Comparison of ENCODE assay signal across 29 cellular contexts in the genomic region with DNA sequence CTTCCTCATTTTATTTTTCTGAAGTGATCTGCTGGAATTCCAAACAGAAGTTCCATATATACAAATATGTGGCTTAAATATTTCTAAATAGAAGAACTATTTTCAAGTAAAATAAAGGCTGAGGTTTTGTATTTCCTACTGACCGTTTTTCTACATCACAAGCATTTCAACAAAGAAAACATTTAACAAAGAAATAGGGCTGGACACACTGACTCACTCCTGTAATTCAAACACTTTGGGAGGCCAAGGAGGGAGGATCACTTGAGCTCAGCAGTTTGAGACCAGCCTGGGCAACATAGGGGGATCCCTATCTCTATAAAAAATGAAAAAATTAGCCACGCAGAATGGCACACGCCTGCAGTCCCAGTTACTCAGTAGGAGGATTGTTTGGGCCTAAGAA.
"Had no signal": no experiment of that assay in that cellular context is flagged by ENCODE, and none has a peak within 500 bp of the region (broad histone marks: within the 10 kb centered on the region; RNA-seq: fewer than 3 reads in every experiment).

No MANE protein-coding gene starts in this region.

- H3K27me3 ChIP-seq: ascending aorta, brain microvascular endothelial cell, gastrocnemius medialis, ovary, testis, transverse colon had no signal

- H3K27ac ChIP-seq: ascending aorta, brain microvascular endothelial cell, gastrocnemius medialis, left ventricle myocardium inferior, ovary, prostate gland, skin epidermis, testis, transverse colon had no signal

- H3K9me3 Mint-ChIP-seq: activated B cell treated with CpG ODN at 0.5 μM for 24 hours; activated naive CD8-positive, alpha-beta T cell treated with anti-CD3 and anti-CD28 coated beads for 36 hours; dendritic cell treated with granulocyte-macrophage colony-stimulating factor and Interleukin-4, amounts not matched to agents 40 ng/mL and 50 ng/mL, for 4 days; endodermal cell; nephron; T-cell; T-helper 2 cell treated with Interferon-gamma antibody and Interleukin-4, amounts not matched to agents 5 μg/mL and 100 μg/mL, for 36 hours had no signal

- H3K27ac Mint-ChIP-seq: activated B cell treated with CpG ODN at 0.5 μM for 24 hours; activated CD8-positive, alpha-beta memory T cell treated with anti-CD3 and anti-CD28 coated beads, Interleukin-2, amount 10 ng/mL, durations not matched to agents 7 days and 5 days; activated CD8-positive, alpha-beta T cell treated with anti-CD3 and anti-CD28 coated beads, Interleukin-2, amount 10 ng/mL, durations not matched to agents 7 days and 5 days; activated naive CD8-positive, alpha-beta T cell treated with anti-CD3 and anti-CD28 coated beads for 36 hours; dendritic cell treated with granulocyte-macrophage colony-stimulating factor and Interleukin-4, amounts not matched to agents 40 ng/mL and 50 ng/mL, for 4 days; endodermal cell; nephron; T-helper 2 cell treated with Interferon-gamma antibody and Interleukin-4, amounts not matched to agents 5 μg/mL and 100 μg/mL, for 36 hours had no signal

- H3K4me1 ChIP-seq: ascending aorta, prostate gland, testis, transverse colon had no signal

- H3K27me3 Mint-ChIP-seq: activated B cell treated with CpG ODN at 0.5 μM for 24 hours; activated CD8-positive, alpha-beta memory T cell treated with anti-CD3 and anti-CD28 coated beads, Interleukin-2, amount 10 ng/mL, durations not matched to agents 7 days and 5 days; activated naive CD8-positive, alpha-beta T cell treated with anti-CD3 and anti-CD28 coated beads for 36 hours; dendritic cell treated with granulocyte-macrophage colony-stimulating factor and Interleukin-4, amounts not matched to agents 40 ng/mL and 50 ng/mL, for 4 days; T-cell had no signal

- H3K9me3 ChIP-seq: ascending aorta, gastrocnemius medialis, left ventricle myocardium inferior, ovary, prostate gland, testis, transverse colon had no signal

- H3K4me3 ChIP-seq: ascending aorta, gastrocnemius medialis, left ventricle myocardium inferior, lung, ovary, prostate gland, skin epidermis, testis, transverse colon had no signal

- H3K36me3 ChIP-seq: brain microvascular endothelial cell, ovary had no signal

- ATAC-seq: activated CD8-positive, alpha-beta memory T cell treated with anti-CD3 and anti-CD28 coated beads, Interleukin-2, amount 10 ng/mL, durations not matched to agents 7 days and 5 days; activated CD8-positive, alpha-beta T cell treated with anti-CD3 and anti-CD28 coated beads, Interleukin-2, amount 10 ng/mL, durations not matched to agents 7 days and 5 days; esophagus mucosa; gastrocnemius medialis; sciatic nerve; stimulated activated naive CD8-positive, alpha-beta T cell treated with anti-CD3 and anti-CD28 coated beads, Interleukin-15, Interleukin-2, amounts not matched to agents 100 U/mL and 50 U/mL, for 24 hours; T-cell had no signal

- DNase-seq: activated B cell treated with CpG ODN at 0.5 μM for 24 hours; activated CD8-positive, alpha-beta memory T cell treated with anti-CD3 and anti-CD28 coated beads, Interleukin-2, amount 10 ng/mL, durations not matched to agents 7 days and 5 days; activated CD8-positive, alpha-beta T cell treated with anti-CD3 and anti-CD28 coated beads, Interleukin-2, amount 10 ng/mL, durations not matched to agents 7 days and 5 days; activated effector memory CD4-positive, alpha-beta T cell treated with Interleukin-2 at 50 U/mL for 16 hours; activated naive CD4-positive, alpha-beta T cell treated with Interleukin-2 at 50 U/mL for 16 hours; activated naive CD8-positive, alpha-beta T cell treated with anti-CD3 and anti-CD28 coated beads for 36 hours; brain microvascular endothelial cell; endodermal cell; gastrocnemius medialis; glutamatergic neuron; islet precursor cell; left ventricle myocardium inferior; ovary; retina; stimulated activated CD4-positive, alpha-beta T cell treated with anti-CD3 and anti-CD28 coated beads, Interleukin-12 subunit alpha, Interleukin-12 subunit beta, amount 100 ng/mL, for 4 hours; stimulated activated CD4-positive, alpha-beta T cell treated with anti-CD3 and anti-CD28 coated beads, Interleukin-4, amount 100 ng/mL, for 1 hour; stimulated activated naive CD8-positive, alpha-beta T cell treated with anti-CD3 and anti-CD28 coated beads, Interleukin-15, Interleukin-2, amounts not matched to agents 100 U/mL and 50 U/mL, for 24 hours; T-cell; testis; transverse colon had no signal

- H3K4me3 Mint-ChIP-seq: activated B cell treated with CpG ODN at 0.5 μM for 24 hours; activated CD8-positive, alpha-beta memory T cell treated with anti-CD3 and anti-CD28 coated beads, Interleukin-2, amount 10 ng/mL, durations not matched to agents 7 days and 5 days; activated CD8-positive, alpha-beta T cell treated with anti-CD3 and anti-CD28 coated beads, Interleukin-2, amount 10 ng/mL, durations not matched to agents 7 days and 5 days; activated naive CD8-positive, alpha-beta T cell treated with anti-CD3 and anti-CD28 coated beads for 36 hours; dendritic cell treated with granulocyte-macrophage colony-stimulating factor and Interleukin-4, amounts not matched to agents 40 ng/mL and 50 ng/mL, for 4 days; endodermal cell; nephron; T-cell; T-helper 2 cell treated with Interferon-gamma antibody and Interleukin-4, amounts not matched to agents 5 μg/mL and 100 μg/mL, for 36 hours had no signal

- H3K4me1 Mint-ChIP-seq: endodermal cell, nephron had no signal
